ENCODE assay signal across 29 cellular contexts in the genomic region with DNA sequence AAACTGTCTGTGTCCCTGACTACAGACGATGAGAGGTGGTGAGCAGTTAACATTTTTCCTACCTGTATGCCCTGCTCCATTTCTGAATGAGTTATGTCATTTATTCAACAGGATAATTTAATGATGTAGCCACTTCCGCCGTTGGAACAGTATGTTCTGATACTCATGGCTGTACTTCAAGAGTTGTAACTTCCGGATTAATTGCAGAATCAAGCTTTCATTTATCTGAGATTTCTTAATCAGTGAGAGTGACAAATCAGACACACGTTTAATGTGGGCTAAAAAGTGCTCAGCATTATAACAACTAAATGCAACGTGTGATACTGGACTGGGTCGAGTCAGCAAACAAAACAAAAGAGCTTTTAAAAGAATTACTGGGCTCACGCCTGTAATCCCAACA.
DNase-seq lines count a peak whose midpoint lies in the region; ATAC-seq, FAIRE-seq and TF ChIP-seq lines count a peak whose summit lies in the region.
"Had no signal": no experiment of that assay in that cellular context is flagged by ENCODE, and none has a peak within 500 bp of the region (broad histone marks: within the 10 kb centered on the region; RNA-seq: fewer than 3 reads in every experiment).

No MANE protein-coding gene starts in this region.

- intact Hi-C loops in Right ventricle myocardium inferior (cut with DNase I), result no loop called here
- intact Hi-C loops in cardiac septum (cut with DNase I), result no loop called here
- intact Hi-C loops in left lung (cut with DNase I), result no loop called here
- intact Hi-C loops in posterior vena cava (cut with DNase I), result no loop called here

- H3K27me3 ChIP-seq in left lung, result peaks cover 0 to 8% of the 10 kb centered on the region in 2 donors

- no peak for FAIRE-seq in frontal cortex (lab: Jason Lieb, UNC)
- FAIRE-seq: astrocyte had no signal

- peak; percentile 63 for ATAC-seq in Right ventricle myocardium inferior
- peak; percentile 47 for ATAC-seq in left lung
- no peak for ATAC-seq in stimulated activated naive CD8-positive, alpha-beta T cell treated with anti-CD3 and anti-CD28 coated beads, Interleukin-15, Interleukin-2, amounts not matched to agents 100 U/mL and 50 U/mL, for 24 hours
- ATAC-seq: activated naive CD4-positive, alpha-beta T cell treated with anti-CD3 and anti-CD28 coated beads, Interleukin-2, amount 50 U/mL, for 72 hours; activated T-helper 17 cell treated with anti-CD3 and anti-CD28 coated beads, Interleukin-2, amount 50 U/mL, for 72 hours had no signal

- no peaks in the 10 kb centered on the region for H3K4me1 ChIP-seq in left lung
- H3K4me1 ChIP-seq: spleen had no signal

- H3K9me3 ChIP-seq in left lung, result no peaks in the 10 kb centered on the region
- H3K9me3 ChIP-seq: heart right ventricle, SJSA1, tibial artery had no signal

- H3K4me3 ChIP-seq in fibroblast of pulmonary artery (replicated peaks; ENCODE audit: low read depth, low read length), result no peak overlapping the region
- no peak overlapping the region for H3K4me3 ChIP-seq in left lung
- H3K4me3 ChIP-seq: PC-9, SJSA1, spleen, tibial artery had no signal

- TF ChIP-seq CTCF in fibroblast of pulmonary artery (IDR thresholded peaks at IDR 0.05; ENCODE audit: low read length, missing control alignments) (no peak), left lung (IDR thresholded peaks at IDR 0.05) (no peak)

- H3K27ac ChIP-seq in left lung, result no peak overlapping the region
- H3K27ac ChIP-seq: heart right ventricle, PC-9, SJSA1, spleen, tibial artery had no signal

- H3K36me3 ChIP-seq in left lung, result no peaks in the 10 kb centered on the region
- H3K36me3 ChIP-seq: heart right ventricle, SJSA1, spleen, tibial artery had no signal

- DNase-seq in Right ventricle myocardium inferior (ENCODE audit: missing footprints) (no peak), cardiac septum (ENCODE audit: low spot score) (no peak), fibroblast of pulmonary artery (ENCODE audit: low read depth) (peak; percentile 62), left lung (no peak), posterior vena cava (ENCODE audit: low spot score) (no peak), frontal cortex (ENCODE audit: low spot score in 2 of 2) (no peak), SIG-M5 (lab: John Stamatoyannopoulos, UW) (no peak)
- DNase-seq in stimulated activated naive CD8-positive, alpha-beta T cell treated with anti-CD3 and anti-CD28 coated beads, Interleukin-15, Interleukin-2, amounts not matched to agents 100 U/mL and 50 U/mL, for 24 hours, result no peak
- DNase-seq: 8988T; activated CD4-positive, alpha-beta T cell treated with anti-CD3 and anti-CD28 coated beads, Interleukin-2, amount 10 ng/mL, durations not matched to agents 7 days and 5 days; AML-193; CD8-positive, alpha-beta memory T cell; DMS53; effector memory CD4-positive, alpha-beta T cell; GF-D8; heart right ventricle; KBM-7; MV-4-11; NCI-H1694 treated with DMSO at 0.1 percent for 48 hours; NCI-H2227 treated with DMSO at 0.1 percent for 48 hours; NCI-H774; PC-9; spleen; stimulated activated CD4-positive, alpha-beta T cell treated with anti-CD3 and anti-CD28 coated beads, Interleukin-4, amount 100 ng/mL, for 1 hour; tibial artery had no signal
